Comparison of ENCODE assay signal across 9 cellular contexts in genomic region chr5:94577466-94578245, GRCh38. TPM values are rescaled to one million over a fixed set of nuclear protein-coding genes. Genes with fewer than 3 reads are reported as not detected.
A peak's percentile ranks its signal among the peaks of the same experiment; 100 is the strongest.
DNase-seq lines count a peak whose midpoint lies in the region; ATAC-seq, FAIRE-seq and TF ChIP-seq lines count a peak whose summit lies in the region.
"Had no signal": no experiment of that assay in that cellular context is flagged by ENCODE, and none has a peak within 500 bp of the region (broad histone marks: within the 10 kb centered on the region; RNA-seq: fewer than 3 reads in every experiment).

No MANE protein-coding gene starts in this region.

- POLR2A ChIA-PET in GM12878 (lab: Charles Lee) = interaction anchor here (0.6 kb wide), 1 partner anchor 37 kb away, joined by 3 read pairs; no protein-coding TSS in a partner anchor

- H3K4me3 ChIP-seq in GM12878 (no peak overlapping the region), right atrium auricular region (no peak overlapping the region)
- H3K4me3 ChIP-seq: esophagus squamous epithelium had no signal

- intact Hi-C loops in GM12878 (cut with micrococcal nuclease; ENCODE audit: unreplicated experiment) = no loop called here

- no peaks in the 10 kb centered on the region for H4K20me1 ChIP-seq in GM12878 (ENCODE audit: control insufficient read depth, insufficient read depth)

- H3K4me1 ChIP-seq in GM12878 (ENCODE audit: control insufficient read depth, insufficient read depth, low read length) (peaks cover 20% of the 10 kb centered on the region), right atrium auricular region (no peaks in the 10 kb centered on the region)

- no peak for TF ChIP-seq CTCF in GM13977 (IDR thresholded peaks at IDR 0.05; ENCODE audit: extremely low read depth, insufficient read depth, missing control alignments)
- no peak for TF ChIP-seq CTCF in GM12878 (IDR thresholded peaks at IDR 0.05 in 2 of 3, conservative IDR thresholded peaks at IDR 0.05 in 1 of 3; ENCODE audit: control insufficient read depth in 2 of 3, extremely low read depth in 1 of 3, insufficient read depth in 1 of 3, low read depth in 3 of 3, low read length in 3 of 3)
- no peak for TF ChIP-seq CTCF in right atrium auricular region (IDR thresholded peaks at IDR 0.05)

- FAIRE-seq in GM12878 (lab: Jason Lieb, UNC) = peak; percentile 57

- no TSS peak for BruUV-seq in GM12878 (replicated peaks; lab: Mats Ljungman, UMichigan)

- H3K36me3 ChIP-seq in GM12878 (ENCODE audit: control insufficient read depth in 2 of 2, insufficient read depth in 2 of 2, low read length in 1 of 2) (no peaks in the 10 kb centered on the region), right atrium auricular region (no peaks in the 10 kb centered on the region)
- H3K36me3 ChIP-seq: esophagus squamous epithelium had no signal

- SMC1A ChIA-PET in GM12878 (lab: Charles Lee; ENCODE audit: uncharacterized antibody, unreplicated experiment) = interaction anchor here (0.7 to 3.1 kb wide), 21 partner anchors 11 to 271 kb away, joined by 3 to 12 read pairs (median 4); no protein-coding TSS in a partner anchor

- DNase-seq in GM13977 (ENCODE audit: low spot score) (peak; percentile 38), GM12878 (ENCODE audit: low read depth, low spot score) (peak; percentile 45), SIG-M5 (lab: John Stamatoyannopoulos, UW) (no peak), HK-2 (ENCODE audit: unreplicated experiment) (no peak), right atrium auricular region (ENCODE audit: low spot score) (no peak)
- DNase-seq in stimulated activated CD4-positive, alpha-beta T cell treated with anti-CD3 and anti-CD28 coated beads, Interleukin-2, amount 100 ng/mL, for 48 hours = no peak
- DNase-seq: esophagus squamous epithelium had no signal

- H3K9ac ChIP-seq in GM12878 (ENCODE audit: control insufficient read depth, insufficient read depth, low read length) = no peak overlapping the region

- no peaks in the 10 kb centered on the region for H3K79me2 ChIP-seq in GM12878 (ENCODE audit: control insufficient read depth, insufficient read depth, low read length)

- in situ Hi-C loops in GM13977 (cut with MboI; ENCODE audit: low pct_unique_long_range_greater_than_20kb, low sequenced_read_pairs, unreplicated experiment) (no loop called here), GM12878 (cut with MboI) (no loop called here)

- no peak for TF ChIP-seq RAD21 in GM12878 (IDR thresholded peaks at IDR 0.05; ENCODE audit: insufficient read depth, low read depth, low read length)

- H3K9me3 ChIP-seq in GM12878 (replicated peaks; ENCODE audit: control insufficient read depth, insufficient read depth, low read length) (no peaks in the 10 kb centered on the region), right atrium auricular region (no peaks in the 10 kb centered on the region)
- H3K9me3 ChIP-seq: esophagus squamous epithelium had no signal

- RAD21 ChIA-PET in GM12878 (lab: Charles Lee; ENCODE audit: unreplicated experiment) = interaction anchor here (0.7 to 2.2 kb wide), 6 partner anchors 16 to 160 kb away, joined by 3 to 7 read pairs (median 4); partner anchors contain the start of genes KIAA0825 and SLF1

- ATAC-seq in GM21367 (IDR thresholded peaks at IDR 0.05; ENCODE audit: unreplicated experiment) = peak; percentile 72
- peak; percentile 79 for ATAC-seq in HG03139 (IDR thresholded peaks at IDR 0.05; ENCODE audit: unreplicated experiment)
- ATAC-seq in GM12878 = peak; percentile 86

- peak; percentile 44 to 69; a peak in 2 of 4 replicates for TF ChIP-seq EP300 in GM12878 (IDR thresholded peaks at IDR 0.05; ENCODE audit: borderline replicate concordance in 1 of 2, control insufficient read depth in 1 of 2, low read depth in 2 of 2, low read length in 2 of 2)

- no peak overlapping the region for H2AFZ ChIP-seq in GM12878 (ENCODE audit: control insufficient read depth, low read depth, low read length)

- H3K4me2 ChIP-seq in GM12878 (ENCODE audit: control insufficient read depth, insufficient read depth) = peak overlapping the region; percentile 17; the same call in 1 of the 2 replicates

- H3K27me3 ChIP-seq in GM12878 (replicated peaks in 1 of 2; ENCODE audit: control insufficient read depth in 2 of 2, insufficient read depth in 2 of 2, low read length in 1 of 2) (no peaks in the 10 kb centered on the region), right atrium auricular region (no peaks in the 10 kb centered on the region)
- H3K27me3 ChIP-seq: esophagus squamous epithelium had no signal

- TF ChIP-seq POLR2A in GM12878 (IDR thresholded peaks at IDR 0.05; ENCODE audit: low read depth, low read length) = no peak

- CTCF ChIA-PET in GM12878 (lab: Yijun Ruan, JAX) = interaction anchor here (0.7 to 1.5 kb wide), 8 partner anchors 21 to 337 kb away, joined by 3 to 5 read pairs (median 3); no protein-coding TSS in a partner anchor

- H3K27ac ChIP-seq in GM12878 (ENCODE audit: control insufficient read depth, insufficient read depth) (peak overlapping the region; percentile 28; the same call in 1 of the 2 replicates), right atrium auricular region (no peak overlapping the region)
- H3K27ac ChIP-seq: esophagus squamous epithelium had no signal

TF ChIP-seq in GM12878, 131 proteins besides CTCF, POLR2A, EP300 and RAD21 (continues in another document):
- TF ChIP-seq CBFB (IDR thresholded peaks at IDR 0.05; ENCODE audit: low read depth) (peak; percentile 76; the same call in 1 of the 2 replicates), DPF2 (IDR thresholded peaks at IDR 0.05) (peak; percentile 67), YBX1 (IDR thresholded peaks at IDR 0.05) (no peak), RUNX3 (IDR thresholded peaks at IDR 0.05; ENCODE audit: low read length) (peak; percentile 97), FOXK2 (IDR thresholded peaks at IDR 0.05) (no peak), ZNF207 (IDR thresholded peaks at IDR 0.05; ENCODE audit: borderline replicate concordance) (no peak), IRF3 (IDR thresholded peaks at IDR 0.05) (no peak), ATF7 (IDR thresholded peaks at IDR 0.05; ENCODE audit: low read depth) (peak; percentile 35; the same call in 1 of the 2 replicates)
- TF ChIP-seq, protein P1, sequence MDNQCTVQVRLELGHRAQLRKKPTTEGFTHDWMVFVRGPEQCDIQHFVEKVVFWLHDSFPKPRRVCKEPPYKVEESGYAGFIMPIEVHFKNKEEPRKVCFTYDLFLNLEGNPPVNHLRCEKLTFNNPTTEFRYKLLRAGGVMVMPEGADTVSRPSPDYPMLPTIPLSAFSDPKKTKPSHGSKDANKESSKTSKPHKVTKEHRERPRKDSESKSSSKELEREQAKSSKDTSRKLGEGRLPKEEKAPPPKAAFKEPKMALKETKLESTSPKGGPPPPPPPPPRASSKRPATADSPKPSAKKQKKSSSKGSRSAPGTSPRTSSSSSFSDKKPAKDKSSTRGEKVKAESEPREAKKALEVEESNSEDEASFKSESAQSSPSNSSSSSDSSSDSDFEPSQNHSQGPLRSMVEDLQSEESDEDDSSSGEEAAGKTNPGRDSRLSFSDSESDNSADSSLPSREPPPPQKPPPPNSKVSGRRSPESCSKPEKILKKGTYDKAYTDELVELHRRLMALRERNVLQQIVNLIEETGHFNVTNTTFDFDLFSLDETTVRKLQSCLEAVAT (IDR thresholded peaks at IDR 0.05) = peak; percentile 78

RNA-seq across cellular contexts. Expression of gene KIAA0825, which starts 40.7 kb away (rescaled TPM):
- total RNA-seq in GM12878 (2013; cell fraction: nucleolus; rRNA removed) = 6.9 and 7.7 TPM in 2 replicates
- total RNA-seq in GM12878 (2014; rRNA removed) = 1.9 and 2.0 TPM in 2 replicates
- 1.7 and 2.0 TPM in 2 replicates for total RNA-seq in GM12878 (2014; rRNA removed; fragmentation: Illumina TruSeq; extraction: Trizol)
- 1.2 and 1.3 TPM in 2 replicates for total RNA-seq in GM12878 (2021)
- polyA plus RNA-seq in GM12878 (2011; ENCODE audit: low read depth) = 0.37 TPM
- 0.73 and 1.1 TPM in 2 replicates for polyA plus RNA-seq in GM12878 (2011; rRNA removed)
- polyA plus RNA-seq in GM12878 (2011; cell fraction: cytosol; rRNA removed) = 0.17 and 0.21 TPM in 2 replicates
- polyA plus RNA-seq in GM12878 (2011; cell fraction: nucleus; rRNA removed) = 0.52 and 0.66 TPM in 2 replicates
- polyA plus RNA-seq in GM12878 (2012) = 0.32 and 0.45 TPM in 2 replicates
- polyA plus RNA-seq in GM12878 (2014; fragmentation: Illumina TruSeq; extraction: Trizol) = 1.0 and 1.7 TPM in 2 replicates
- polyA plus RNA-seq in GM12878 (2014; fragmentation: Nextera tagmentation; extraction: Ambion mirVana) = 1 to 10 TPM in 1 of 2 experiments, under 1 TPM in 1; 0.90 to 1.9 TPM
- polyA plus RNA-seq in GM12878 (2014; rRNA removed) = 0.55 and 0.56 TPM in 2 replicates
- 1 to 10 TPM; 1.7 to 1.8 TPM for polyA plus RNA-seq in GM12878 (2016; fragmentation: Nextera tagmentation; extraction: Ambion mirVana)
- polyA minus RNA-seq in GM12878 (2011; rRNA and poly(A)+ RNA removed) = 2.6 and 2.8 TPM in 2 replicates
- 0.40 and 1.0 TPM in 2 replicates for polyA minus RNA-seq in GM12878 (2011; cell fraction: cytosol; rRNA and poly(A)+ RNA removed)
- 4.0 and 5.9 TPM in 2 replicates for polyA minus RNA-seq in GM12878 (2011; cell fraction: nucleus; rRNA and poly(A)+ RNA removed)
- total RNA-seq in right atrium auricular region = 1 to 10 TPM; 2.4 to 4.3 TPM

RNA-seq across cellular contexts. Expression of gene SLF1, which starts 40.8 kb away (rescaled TPM):
- 33.3 and 37.8 TPM in 2 replicates for total RNA-seq in GM12878 (2013; cell fraction: nucleolus; rRNA removed)
- 9.9 and 11.9 TPM in 2 replicates for total RNA-seq in GM12878 (2014; rRNA removed)
- total RNA-seq in GM12878 (2014; rRNA removed; fragmentation: Illumina TruSeq; extraction: Trizol) = 11.8 and 12.7 TPM in 2 replicates
- 8.1 and 8.5 TPM in 2 replicates for total RNA-seq in GM12878 (2021)
- polyA plus RNA-seq in GM12878 (2011; ENCODE audit: low read depth) = 2.0 TPM
- 12.8 and 24.8 TPM in 2 replicates for polyA plus RNA-seq in GM12878 (2011; rRNA removed)
- 4.2 and 4.4 TPM in 2 replicates for polyA plus RNA-seq in GM12878 (2011; cell fraction: cytosol; rRNA removed)
- 14.8 and 17.7 TPM in 2 replicates for polyA plus RNA-seq in GM12878 (2011; cell fraction: nucleus; rRNA removed)
- polyA plus RNA-seq in GM12878 (2012) = 2.5 and 4.7 TPM in 2 replicates
- polyA plus RNA-seq in GM12878 (2014; fragmentation: Illumina TruSeq; extraction: Trizol) = 9.5 and 10.2 TPM in 2 replicates
- 10 to 100 TPM; 14.1 to 27.0 TPM for polyA plus RNA-seq in GM12878 (2014; fragmentation: Nextera tagmentation; extraction: Ambion mirVana)
- 15.0 and 19.2 TPM in 2 replicates for polyA plus RNA-seq in GM12878 (2014; rRNA removed)
- 10 to 100 TPM; 18.6 to 21.2 TPM for polyA plus RNA-seq in GM12878 (2016; fragmentation: Nextera tagmentation; extraction: Ambion mirVana)
- polyA minus RNA-seq in GM12878 (2011; rRNA and poly(A)+ RNA removed) = 9.7 and 17.0 TPM in 2 replicates
- polyA minus RNA-seq in GM12878 (2011; cell fraction: cytosol; rRNA and poly(A)+ RNA removed) = 13.4 and 21.6 TPM in 2 replicates
- 21.4 and 31.0 TPM in 2 replicates for polyA minus RNA-seq in GM12878 (2011; cell fraction: nucleus; rRNA and poly(A)+ RNA removed)
- total RNA-seq in right atrium auricular region = 1 to 10 TPM; 3.5 to 4.6 TPM

Comparison
In these comparisons a context has a peak if more than half of its experiments do, and no peak if none do; other contexts are left out.
1. DNase-seq: peak in GM13977 (single experiment) and GM12878 (single experiment); none in stimulated activated CD4-positive, alpha-beta T cell treated with anti-CD3 and anti-CD28 coated beads, Interleukin-2, amount 100 ng/mL, for 48 hours (0 of 2), SIG-M5 (single experiment), HK-2 (single experiment) and right atrium auricular region (single experiment).
2. Peak in every context shown above with its lines, with median percentiles within 50 percentile points of each other: ATAC-seq.